Comparison of ENCODE assay signal across 22 cellular contexts in genomic region chr11:64639885-64640284, GRCh38. TPM values are rescaled to one million over a fixed set of nuclear protein-coding genes. Genes with fewer than 3 reads are reported as not detected.
"Had no signal": no experiment of that assay in that cellular context is flagged by ENCODE, and none has a peak within 500 bp of the region (broad histone marks: within the 10 kb centered on the region; RNA-seq: fewer than 3 reads in every experiment).

No MANE protein-coding gene starts in this region.

- H3K4me2 ChIP-seq: SK-N-SH had no signal

- H3K9ac ChIP-seq: SK-N-SH had no signal

- ATAC-seq: HepG2 had no signal

- DNase-seq: IMR-90, Karpas-422, KG1, MM.1S, NCI-H1092 treated with DMSO at 0.1 percent for 48 hours, NCI-H1436, NCI-H187, NCI-H2029, NCI-H2107, NCI-H226, NCI-H446, NCI-H510A, NCI-H524 treated with DMSO at 0.1 percent for 48 hours, NCI-H69, NCI-H774, RPMI8226, SHP77, SK-N-SH had no signal

- H3K9me2 ChIP-seq: SK-N-SH had no signal

- H3K9me3 ChIP-seq: SK-N-SH had no signal

RNA-seq across cellular contexts. Expression of gene SLC22A12, which starts 48.9 kb away (rescaled TPM):
- total RNA-seq: HepG2, HT1080, IMR-90, M059J, SK-MEL-5 had no signal
- polyA plus RNA-seq: HepG2, IMR-90, SK-N-SH had no signal
